ENCODE assay signal across 10 cellular contexts in the genomic region with DNA sequence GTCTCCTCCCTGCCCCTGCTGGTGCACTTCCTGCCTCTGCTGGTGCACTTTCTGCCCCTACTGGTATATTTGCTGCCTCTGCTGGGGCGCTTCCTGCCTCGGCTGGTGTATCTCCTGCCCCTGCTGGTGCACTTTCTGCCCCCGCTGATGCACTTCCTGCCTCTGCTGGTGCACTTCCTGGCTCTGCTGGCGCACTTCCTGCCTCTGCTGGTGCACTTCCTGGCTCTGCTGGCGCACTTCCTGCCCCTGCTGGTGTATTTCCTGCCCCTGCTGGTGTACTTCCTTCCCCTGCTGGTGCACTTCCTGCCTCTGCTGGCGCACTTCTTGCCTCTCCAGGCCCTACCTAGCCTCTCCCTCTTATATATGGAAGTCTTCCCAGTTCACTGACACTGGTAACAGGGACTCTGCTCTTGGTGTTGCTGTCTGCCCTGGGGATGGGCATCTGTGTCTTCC. TPM values are rescaled to one million over a fixed set of nuclear protein-coding genes. Genes with fewer than 3 reads are reported as not detected.
DNase-seq lines count a peak whose midpoint lies in the region; ATAC-seq and TF ChIP-seq lines count a peak whose summit lies in the region.
"Had no signal": no experiment of that assay in that cellular context is flagged by ENCODE, and none has a peak within 500 bp of the region (broad histone marks: within the 10 kb centered on the region; RNA-seq: fewer than 3 reads in every experiment).

No MANE protein-coding gene starts in this region.

- peak overlapping the region; percentile 92 for H3K27ac Mint-ChIP-seq in natural killer cell
- no peak overlapping the region for H3K27ac Mint-ChIP-seq in HFFc6

- peak overlapping the region; percentile 67 for H3K4me2 ChIP-seq in BLaER1

- H3K36me3 Mint-ChIP-seq in natural killer cell (peaks cover 8% of the 10 kb centered on the region), HFFc6 (ENCODE audit: low read depth) (no peaks in the 10 kb centered on the region; the same call in 1 of the 2 replicates)

- H3K9me3 Mint-ChIP-seq in natural killer cell = peaks cover 5 to 8% of the 10 kb centered on the region in 2 donors
- no peaks in the 10 kb centered on the region for H3K9me3 Mint-ChIP-seq in HFFc6

- H3K36me3 ChIP-seq in BLaER1 (0 out of 2 replicates have a peak, but pooled peaks cover 5% of the 10 kb centered on the region), vagina (no peaks in the 10 kb centered on the region)

- H3K4me1 Mint-ChIP-seq in natural killer cell (peaks cover 16 to 25% of the 10 kb centered on the region in 2 donors), HFFc6 (ENCODE audit: low read depth) (peaks cover 7% of the 10 kb centered on the region)

- H3K9me3 ChIP-seq in BLaER1 = peaks cover 11% of the 10 kb centered on the region; the same call in 1 of the 2 replicates
- no peaks in the 10 kb centered on the region for H3K9me3 ChIP-seq in vagina

- ATAC-seq in natural killer cell = peak; percentile 90 to 92 (median 92)
- no peak for ATAC-seq in left lobe of liver

- DNase-seq in NK-92 treated with Interleukin-12 subunit alpha and Interleukin-12 subunit beta, amount 100 ng/mL, for 24 hours (lab: John Stamatoyannopoulos, UW) = peak; percentile 89
- peak; percentile 66 for DNase-seq in activated T-helper 9 cell treated with anti-CD3 and anti-CD28 coated beads, Interleukin-2, amount 50 U/mL, for 16 hours (ENCODE audit: low read depth)
- DNase-seq in natural killer cell = peak; percentile 60
- no peak for DNase-seq in vagina (ENCODE audit: extremely low spot score in 2 of 2)
- no peak for DNase-seq in midbrain (lab: John Stamatoyannopoulos, UW)
- DNase-seq in HFFc6 = no peak
- no peak for DNase-seq in left lobe of liver (ENCODE audit: low spot score)

- H3K4me3 Mint-ChIP-seq in natural killer cell (peak overlapping the region; percentile 80), HFFc6 (no peak overlapping the region)

- no peaks in the 10 kb centered on the region for H3K27me3 ChIP-seq in BLaER1
- H3K27me3 ChIP-seq in vagina = no peaks in the 10 kb centered on the region

- H3K4me1 ChIP-seq in BLaER1 = peaks cover 23% of the 10 kb centered on the region
- H3K4me1 ChIP-seq in vagina = no peaks in the 10 kb centered on the region

- H3K27me3 Mint-ChIP-seq in natural killer cell (ENCODE audit: low read depth in 2 of 2) = peaks cover 15 to 27% of the 10 kb centered on the region in 2 donors
- H3K27me3 Mint-ChIP-seq in HFFc6 (ENCODE audit: insufficient read depth) = peaks cover 11% of the 10 kb centered on the region; the same call in 1 of the 2 replicates

- intact Hi-C loops in natural killer cell (cut with micrococcal nuclease) = loop anchor here (5.0 kb wide), 1 partner anchor 238 kb away; no protein-coding TSS in a partner anchor
- intact Hi-C loops in vagina (cut with DNase I) = no loop called here

- TF ChIP-seq POLR2A in vagina (IDR thresholded peaks at IDR 0.05) = no peak

- H3K9ac ChIP-seq in BLaER1 = no peak overlapping the region

- peak; percentile 38 for TF ChIP-seq CTCF in natural killer cell (IDR thresholded peaks at IDR 0.05)
- TF ChIP-seq CTCF in vagina (IDR thresholded peaks at IDR 0.05) = peak in 1 of 3 experiments; percentile 12
- no peak; the same call in 1 of the 2 replicates for TF ChIP-seq CTCF in HFFc6 (IDR thresholded peaks at IDR 0.05)

- H4K20me1 ChIP-seq in BLaER1 = no peaks in the 10 kb centered on the region

- H3K4me3 ChIP-seq in BLaER1 (peak overlapping the region; percentile 39), vagina (no peak overlapping the region)

- H3K27ac ChIP-seq in BLaER1 (peak overlapping the region; percentile 47), vagina (peak overlapping the region; percentile 44)

RNA-seq across cellular contexts. Expression of gene MTFP1, which starts 10.1 kb away (rescaled TPM):
- total RNA-seq in natural killer cell (10 to 100 TPM; 15.7 to 17.5 (median 17.2) TPM), vagina (21.1 TPM), left lobe of liver (6.3 TPM)
- 1 to 10 TPM; 1.7 to 5.7 (median 4.1) TPM for total RNA-seq in HFFc6 (2021; fragmentation: NEBNext Ultra II Directional; extraction: Animal tissue kit (Norgen Biotek cat#: 25700))

RNA-seq across cellular contexts. Expression of gene SEC14L3, which starts 36.1 kb away (rescaled TPM):
- total RNA-seq in natural killer cell = not detected
- not detected for total RNA-seq in vagina
- total RNA-seq in HFFc6 (2021; fragmentation: NEBNext Ultra II Directional; extraction: Animal tissue kit (Norgen Biotek cat#: 25700)) = not detected
- 0.60 TPM for total RNA-seq in left lobe of liver
- total RNA-seq: Daoy, urinary bladder had no signal

RNA-seq across cellular contexts. Expression of gene SEC14L2, which starts 38.9 kb away (rescaled TPM):
- total RNA-seq in natural killer cell (1 to 10 TPM in 2 of 3 donors, under 1 TPM in 1; 0.71 to 6.6 (median 2.7) TPM), vagina (20.6 TPM), left lobe of liver (252 TPM)
- total RNA-seq in HFFc6 (2021; fragmentation: NEBNext Ultra II Directional; extraction: Animal tissue kit (Norgen Biotek cat#: 25700)) = 10 to 100 TPM; 18.4 to 24.0 (median 22.8) TPM

RNA-seq across cellular contexts. Expression of gene RNF215, which starts 48.5 kb away (rescaled TPM):
- total RNA-seq in natural killer cell (1 to 10 TPM; 7.5 to 9.8 (median 9.5) TPM), vagina (17.4 TPM), left lobe of liver (8.7 TPM)
- total RNA-seq in HFFc6 (2021; fragmentation: NEBNext Ultra II Directional; extraction: Animal tissue kit (Norgen Biotek cat#: 25700)) = 10 to 100 TPM; 12.7 to 18.9 (median 15.3) TPM

Comparison
In these comparisons a context has a peak if more than half of its experiments do, and no peak if none do; other contexts are left out.
1. DNase-seq: peak in NK-92 treated with Interleukin-12 subunit alpha and Interleukin-12 subunit beta, amount 100 ng/mL, for 24 hours (single experiment), activated T-helper 9 cell treated with anti-CD3 and anti-CD28 coated beads, Interleukin-2, amount 50 U/mL, for 16 hours (single experiment) and natural killer cell (single experiment); none in vagina (0 of 2), midbrain (single experiment), HFFc6 (single experiment) and left lobe of liver (single experiment).
2. RNA of gene SEC14L2, which starts 38.9 kb away (total RNA-seq): 252 TPM in left lobe of liver (single experiment); 18.4 to 24.0 TPM in HFFc6, 20.6 TPM in vagina (single experiment) and 0.71 to 6.6 TPM in natural killer cell; every median in the first group is over 10 times any median in the second.